8 cellular contexts compared by ENCODE assay signal in genomic region chr15:66803182-66803729, GRCh38.
DNase-seq lines count a peak whose midpoint lies in the region; ATAC-seq and TF ChIP-seq lines count a peak whose summit lies in the region.

No MANE protein-coding gene starts in this region.

- TF ChIP-seq CTCF in Caco-2 (IDR thresholded peaks at IDR 0.05; ENCODE audit: insufficient read depth in 1 of 2, low read depth in 1 of 2, low read length in 1 of 2, severe bottlenecking in 1 of 2, unreplicated experiment in 1 of 2) (no peak), uterus (IDR thresholded peaks at IDR 0.05) (no peak), GM13977 (IDR thresholded peaks at IDR 0.05; ENCODE audit: extremely low read depth, insufficient read depth, missing control alignments) (no peak)

- H3K9ac ChIP-seq in duodenal mucosa (ENCODE audit: low read depth in 1 of 2, low read length in 2 of 2), result no peak overlapping the region

- peak overlapping the region; percentile 24 for H3K4me3 Mint-ChIP-seq in Caco-2 (ENCODE audit: unreplicated experiment)

- peaks cover 22% of the 10 kb centered on the region for H3K4me1 ChIP-seq in Caco-2
- H3K4me1 ChIP-seq in duodenal mucosa (ENCODE audit: control insufficient read depth in 1 of 2, insufficient read depth in 2 of 2, low read length in 2 of 2), result peaks cover 16 to 19% of the 10 kb centered on the region in 2 donors
- H3K4me1 ChIP-seq in uterus, result peaks cover 8 to 11% of the 10 kb centered on the region in 2 donors

- H3K27ac Mint-ChIP-seq in Caco-2 (ENCODE audit: unreplicated experiment), result peak overlapping the region; percentile 77

- H3K27ac ChIP-seq in duodenal mucosa (ENCODE audit: low read depth, low read length) (peak overlapping the region; percentile 21), uterus (peak overlapping the region; percentile 73 to 78)

- no peak overlapping the region for H3K4me3 ChIP-seq in Caco-2 (ENCODE audit: low read depth, low read length)
- no peak overlapping the region for H3K4me3 ChIP-seq in duodenal mucosa (ENCODE audit: low read depth in 1 of 2, low read length in 2 of 2)
- no peak overlapping the region for H3K4me3 ChIP-seq in uterus

- H3K9me3 ChIP-seq in Caco-2 (no peaks in the 10 kb centered on the region), duodenal mucosa (ENCODE audit: control insufficient read depth in 1 of 2, low read length in 2 of 2) (no peaks in the 10 kb centered on the region), uterus (no peaks in the 10 kb centered on the region)

- ATAC-seq in HG02840 (IDR thresholded peaks at IDR 0.05; ENCODE audit: low FRiP score, unreplicated experiment), result no peak
- no peak for ATAC-seq in activated CD4-positive, CD25-positive, alpha-beta regulatory T cell treated with anti-CD3 and anti-CD28 coated beads, Interleukin-2, amount 50 U/mL, for 24 hours

- peak in 1 of 2 donors; percentile 9 for TF ChIP-seq POLR2A in uterus (IDR thresholded peaks at IDR 0.05)

- CTCF ChIA-PET in Caco-2 (lab: Charles Lee), result no interaction called here

- H3K27me3 Mint-ChIP-seq in Caco-2 (ENCODE audit: insufficient read depth, unreplicated experiment), result no peaks in the 10 kb centered on the region

- H3K27me3 ChIP-seq in Caco-2 (replicated peaks; ENCODE audit: control insufficient read depth, insufficient read depth, low read length) (no peaks in the 10 kb centered on the region), duodenal mucosa (ENCODE audit: control insufficient read depth in 1 of 2, insufficient read depth in 2 of 2, low read length in 2 of 2) (no peaks in the 10 kb centered on the region), uterus (no peaks in the 10 kb centered on the region)

- H3K9me3 Mint-ChIP-seq in Caco-2 (ENCODE audit: unreplicated experiment), result no peaks in the 10 kb centered on the region

- intact Hi-C loops in Caco-2 (cut with micrococcal nuclease; ENCODE audit: unreplicated experiment) (loop anchor here (1.0 to 2.0 kb wide), 2 partner anchors 14 to 39 kb away; no protein-coding TSS in a partner anchor), uterus (cut with DNase I; ENCODE audit: low total_unique reads) (no loop called here)

- DNase-seq in Caco-2 (peak; percentile 88 to 90), NCI-H460 (ENCODE audit: extremely low read depth, low read depth) (peak; percentile 95), medulla oblongata (ENCODE audit: extremely low spot score) (peak; percentile 5), uterus (peak; percentile 87 to 89), GM13977 (ENCODE audit: low spot score) (no peak)

- no TSS peak for BruUV-seq in Caco-2 (replicated peaks; lab: Mats Ljungman, UMichigan)

- H3K4me1 Mint-ChIP-seq in Caco-2 (ENCODE audit: low read depth, unreplicated experiment), result peaks cover 16% of the 10 kb centered on the region

- in situ Hi-C loops in GM13977 (cut with MboI; ENCODE audit: low pct_unique_long_range_greater_than_20kb, low sequenced_read_pairs, unreplicated experiment), result no loop called here

- H3K36me3 Mint-ChIP-seq in Caco-2 (ENCODE audit: insufficient read depth, unreplicated experiment), result no peaks in the 10 kb centered on the region

- H3K36me3 ChIP-seq in Caco-2 (ENCODE audit: control insufficient read depth, insufficient read depth, low read length) (no peaks in the 10 kb centered on the region), duodenal mucosa (ENCODE audit: control insufficient read depth in 1 of 2, insufficient read depth in 2 of 2, low read length in 2 of 2) (no peaks in the 10 kb centered on the region), uterus (no peaks in the 10 kb centered on the region)

- POLR2A ChIA-PET in Caco-2 (lab: Charles Lee), result interaction anchor here (0.8 kb wide), 1 partner anchor 102 kb away, joined by 3 read pairs; no protein-coding TSS in a partner anchor
